In the genomic region with DNA sequence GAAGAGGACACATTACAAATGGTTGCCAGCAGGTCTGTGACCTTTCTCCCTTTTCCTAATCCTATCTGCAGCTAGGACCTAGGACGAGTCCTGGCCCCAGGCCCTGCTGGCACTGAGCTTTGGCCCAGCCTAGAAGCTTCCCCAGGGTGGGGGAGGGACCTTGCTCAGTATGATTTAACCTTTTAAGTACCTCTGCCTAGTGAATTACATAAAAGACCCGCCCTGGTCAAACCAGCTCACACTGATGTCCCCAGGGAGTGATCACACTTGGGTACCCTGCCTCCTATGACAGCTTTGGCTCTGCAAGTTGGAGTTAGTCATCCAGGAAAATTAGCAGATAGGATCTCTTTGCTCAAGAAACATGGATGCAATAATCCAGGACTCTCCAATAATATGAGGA, we compare ENCODE assay signal across 1 cellular context.
TF ChIP-seq lines count a peak whose summit lies in the region.

No MANE protein-coding gene starts in this region.

TF ChIP-seq in WTC11, 78 proteins besides CTCF, POLR2A, EP300 and RAD21 (continued from another document):
- TF ChIP-seq, protein P1, sequence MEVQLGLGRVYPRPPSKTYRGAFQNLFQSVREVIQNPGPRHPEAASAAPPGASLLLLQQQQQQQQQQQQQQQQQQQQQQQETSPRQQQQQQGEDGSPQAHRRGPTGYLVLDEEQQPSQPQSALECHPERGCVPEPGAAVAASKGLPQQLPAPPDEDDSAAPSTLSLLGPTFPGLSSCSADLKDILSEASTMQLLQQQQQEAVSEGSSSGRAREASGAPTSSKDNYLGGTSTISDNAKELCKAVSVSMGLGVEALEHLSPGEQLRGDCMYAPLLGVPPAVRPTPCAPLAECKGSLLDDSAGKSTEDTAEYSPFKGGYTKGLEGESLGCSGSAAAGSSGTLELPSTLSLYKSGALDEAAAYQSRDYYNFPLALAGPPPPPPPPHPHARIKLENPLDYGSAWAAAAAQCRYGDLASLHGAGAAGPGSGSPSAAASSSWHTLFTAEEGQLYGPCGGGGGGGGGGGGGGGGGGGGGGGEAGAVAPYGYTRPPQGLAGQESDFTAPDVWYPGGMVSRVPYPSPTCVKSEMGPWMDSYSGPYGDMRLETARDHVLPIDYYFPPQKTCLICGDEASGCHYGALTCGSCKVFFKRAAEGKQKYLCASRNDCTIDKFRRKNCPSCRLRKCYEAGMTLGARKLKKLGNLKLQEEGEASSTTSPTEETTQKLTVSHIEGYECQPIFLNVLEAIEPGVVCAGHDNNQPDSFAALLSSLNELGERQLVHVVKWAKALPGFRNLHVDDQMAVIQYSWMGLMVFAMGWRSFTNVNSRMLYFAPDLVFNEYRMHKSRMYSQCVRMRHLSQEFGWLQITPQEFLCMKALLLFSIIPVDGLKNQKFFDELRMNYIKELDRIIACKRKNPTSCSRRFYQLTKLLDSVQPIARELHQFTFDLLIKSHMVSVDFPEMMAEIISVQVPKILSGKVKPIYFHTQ (CRISPR knock-in tag; IDR thresholded peaks at IDR 0.05) = no peak
- TF ChIP-seq ELF4 (CRISPR knock-in tag; IDR thresholded peaks at IDR 0.05; ENCODE audit: low read depth) = no peak
- TF ChIP-seq ESRRA (CRISPR knock-in tag; IDR thresholded peaks at IDR 0.05; ENCODE audit: borderline replicate concordance) = no peak
- TF ChIP-seq, protein P2, sequence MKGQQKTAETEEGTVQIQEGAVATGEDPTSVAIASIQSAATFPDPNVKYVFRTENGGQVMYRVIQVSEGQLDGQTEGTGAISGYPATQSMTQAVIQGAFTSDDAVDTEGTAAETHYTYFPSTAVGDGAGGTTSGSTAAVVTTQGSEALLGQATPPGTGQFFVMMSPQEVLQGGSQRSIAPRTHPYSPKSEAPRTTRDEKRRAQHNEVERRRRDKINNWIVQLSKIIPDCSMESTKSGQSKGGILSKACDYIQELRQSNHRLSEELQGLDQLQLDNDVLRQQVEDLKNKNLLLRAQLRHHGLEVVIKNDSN (CRISPR knock-in tag; IDR thresholded peaks at IDR 0.05) = no peak
- TF ChIP-seq SOX15 (CRISPR knock-in tag; IDR thresholded peaks at IDR 0.05) = no peak
- TF ChIP-seq, protein P3, sequence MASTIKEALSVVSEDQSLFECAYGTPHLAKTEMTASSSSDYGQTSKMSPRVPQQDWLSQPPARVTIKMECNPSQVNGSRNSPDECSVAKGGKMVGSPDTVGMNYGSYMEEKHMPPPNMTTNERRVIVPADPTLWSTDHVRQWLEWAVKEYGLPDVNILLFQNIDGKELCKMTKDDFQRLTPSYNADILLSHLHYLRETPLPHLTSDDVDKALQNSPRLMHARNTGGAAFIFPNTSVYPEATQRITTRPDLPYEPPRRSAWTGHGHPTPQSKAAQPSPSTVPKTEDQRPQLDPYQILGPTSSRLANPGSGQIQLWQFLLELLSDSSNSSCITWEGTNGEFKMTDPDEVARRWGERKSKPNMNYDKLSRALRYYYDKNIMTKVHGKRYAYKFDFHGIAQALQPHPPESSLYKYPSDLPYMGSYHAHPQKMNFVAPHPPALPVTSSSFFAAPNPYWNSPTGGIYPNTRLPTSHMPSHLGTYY (CRISPR knock-in tag; IDR thresholded peaks at IDR 0.05) = no peak
- TF ChIP-seq, protein P4, sequence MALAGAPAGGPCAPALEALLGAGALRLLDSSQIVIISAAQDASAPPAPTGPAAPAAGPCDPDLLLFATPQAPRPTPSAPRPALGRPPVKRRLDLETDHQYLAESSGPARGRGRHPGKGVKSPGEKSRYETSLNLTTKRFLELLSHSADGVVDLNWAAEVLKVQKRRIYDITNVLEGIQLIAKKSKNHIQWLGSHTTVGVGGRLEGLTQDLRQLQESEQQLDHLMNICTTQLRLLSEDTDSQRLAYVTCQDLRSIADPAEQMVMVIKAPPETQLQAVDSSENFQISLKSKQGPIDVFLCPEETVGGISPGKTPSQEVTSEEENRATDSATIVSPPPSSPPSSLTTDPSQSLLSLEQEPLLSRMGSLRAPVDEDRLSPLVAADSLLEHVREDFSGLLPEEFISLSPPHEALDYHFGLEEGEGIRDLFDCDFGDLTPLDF (CRISPR knock-in tag; IDR thresholded peaks at IDR 0.05) = no peak
